ENCODE assay signal across 12 cellular contexts in genomic region chr10:102658802-102659201, GRCh38. TPM values are rescaled to one million over a fixed set of nuclear protein-coding genes. Genes with fewer than 3 reads are reported as not detected.
DNase-seq lines count a peak whose midpoint lies in the region; ATAC-seq and TF ChIP-seq lines count a peak whose summit lies in the region.
"Had no signal": no experiment of that assay in that cellular context is flagged by ENCODE, and none has a peak within 500 bp of the region (broad histone marks: within the 10 kb centered on the region; RNA-seq: fewer than 3 reads in every experiment).

No MANE protein-coding gene starts in this region.

- H3K36me3 ChIP-seq in left lung (peaks cover 0 to 48% of the 10 kb centered on the region in 2 donors), subcutaneous abdominal adipose tissue (ENCODE audit: control insufficient read depth in 5 of 5, insufficient read depth in 5 of 5, low read length in 5 of 5) (peaks cover 0 to 52% (median 48%) of the 10 kb centered on the region in 5 donors)

- H3K27ac ChIP-seq in left lung (peak overlapping the region; percentile 74 to 98), subcutaneous abdominal adipose tissue (ENCODE audit: low read depth, low read length) (peak overlapping the region; percentile 57)

- peaks cover 51% of the 10 kb centered on the region for H3K4me1 Mint-ChIP-seq in activated naive CD4-positive, alpha-beta T cell treated with anti-CD3 and anti-CD28 coated beads, Interleukin-2, amount 10 ng/mL, durations not matched to agents 7 days and 5 days
- peaks cover 10% of the 10 kb centered on the region for H3K4me1 Mint-ChIP-seq in WTC11

- intact Hi-C loops in left lung (cut with DNase I), result no loop called here

- peaks cover 33 to 81% of the 10 kb centered on the region in 2 donors for H3K4me1 ChIP-seq in left lung
- peaks cover 3 to 40% (median 30%) of the 10 kb centered on the region in 5 donors for H3K4me1 ChIP-seq in subcutaneous abdominal adipose tissue (ENCODE audit: control insufficient read depth in 5 of 5, insufficient read depth in 5 of 5, low read length in 5 of 5)

- no peaks in the 10 kb centered on the region for H3K9me3 Mint-ChIP-seq in activated naive CD4-positive, alpha-beta T cell treated with anti-CD3 and anti-CD28 coated beads, Interleukin-2, amount 10 ng/mL, durations not matched to agents 7 days and 5 days
- no peaks in the 10 kb centered on the region for H3K9me3 Mint-ChIP-seq in WTC11

- H3K9ac ChIP-seq in subcutaneous abdominal adipose tissue (ENCODE audit: low read length in 5 of 5), result no peak overlapping the region

- H3K9me3 ChIP-seq in left lung, result no peaks in the 10 kb centered on the region
- no peaks in the 10 kb centered on the region for H3K9me3 ChIP-seq in subcutaneous abdominal adipose tissue (ENCODE audit: control insufficient read depth in 5 of 5, low read length in 5 of 5)

- H3K36me3 Mint-ChIP-seq in activated naive CD4-positive, alpha-beta T cell treated with anti-CD3 and anti-CD28 coated beads, Interleukin-2, amount 10 ng/mL, durations not matched to agents 7 days and 5 days, result peaks cover 34% of the 10 kb centered on the region
- peaks cover 24% of the 10 kb centered on the region for H3K36me3 Mint-ChIP-seq in WTC11

- CTCF ChIA-PET in activated naive CD4-positive, alpha-beta T cell treated with anti-CD3 and anti-CD28 coated beads, Interleukin-2, amount 10 ng/mL, durations not matched to agents 7 days and 5 days (lab: Charles Lee), result interaction anchor here (0.7 to 1.8 kb wide), 3 partner anchors 9 to 15 kb away, joined by 3 to 6 read pairs (median 5); partner anchors contain the start of gene TRIM8
- CTCF ChIA-PET in WTC11 (lab: Charles Lee), result interaction anchor here (0.6 to 3.7 kb wide), 7 partner anchors 8 to 156 kb away, joined by 3 to 16 read pairs (median 4); partner anchors contain the start of genes ACTR1A and TRIM8

- no peak for DNase-seq in activated naive CD4-positive, alpha-beta T cell treated with anti-CD3 and anti-CD28 coated beads, Interleukin-2, amount 10 ng/mL, durations not matched to agents 7 days and 5 days
- DNase-seq in activated naive CD4-positive, alpha-beta T cell treated with anti-CD3 and anti-CD28 coated beads, Interleukin-2, amount 50 U/mL, for 16 hours, result no peak
- DNase-seq in WTC11 (ENCODE audit: low spot score), result no peak
- DNase-seq in left lung, result no peak
- DNase-seq in NCI-H446 (lab: John Stamatoyannopoulos, UW), result no peak
- DNase-seq: GOT3; NCI-H226; stimulated activated CD4-positive, alpha-beta T cell treated with anti-CD3 and anti-CD28 coated beads, Interleukin-15, amount 100 ng/mL, for 24 hours; T1000 had no signal

- H3K4me3 Mint-ChIP-seq in activated naive CD4-positive, alpha-beta T cell treated with anti-CD3 and anti-CD28 coated beads, Interleukin-2, amount 10 ng/mL, durations not matched to agents 7 days and 5 days, result no peak overlapping the region
- no peak overlapping the region for H3K4me3 Mint-ChIP-seq in WTC11

- H3K4me3 ChIP-seq in left lung (no peak overlapping the region), subcutaneous abdominal adipose tissue (ENCODE audit: low read depth in 1 of 5, low read length in 5 of 5) (no peak overlapping the region)

- H3K27me3 ChIP-seq in left lung (no peaks in the 10 kb centered on the region), subcutaneous abdominal adipose tissue (ENCODE audit: control insufficient read depth in 5 of 5, insufficient read depth in 4 of 5, low read length in 5 of 5) (no peaks in the 10 kb centered on the region)

- ATAC-seq in WTC11, result no peak
- no peak for ATAC-seq in left lung
- ATAC-seq in GM21367 (IDR thresholded peaks at IDR 0.05; ENCODE audit: unreplicated experiment), result no peak
- ATAC-seq in GM18502 (IDR thresholded peaks at IDR 0.05; ENCODE audit: poor library complexity, unreplicated experiment), result no peak

- H3K27ac Mint-ChIP-seq in activated naive CD4-positive, alpha-beta T cell treated with anti-CD3 and anti-CD28 coated beads, Interleukin-2, amount 10 ng/mL, durations not matched to agents 7 days and 5 days, result peak overlapping the region; percentile 70
- H3K27ac Mint-ChIP-seq in WTC11, result peak overlapping the region; percentile 65

- no peak for TF ChIP-seq CTCF in WTC11 (IDR thresholded peaks at IDR 0.05)
- no peak for TF ChIP-seq CTCF in left lung (IDR thresholded peaks at IDR 0.05)

- POLR2A ChIA-PET in WTC11 (lab: Charles Lee), result interaction anchor here (0.9 kb wide), 1 partner anchor 57 kb away, joined by 7 read pairs; no protein-coding TSS in a partner anchor

- H3K27me3 Mint-ChIP-seq in activated naive CD4-positive, alpha-beta T cell treated with anti-CD3 and anti-CD28 coated beads, Interleukin-2, amount 10 ng/mL, durations not matched to agents 7 days and 5 days, result no peaks in the 10 kb centered on the region
- no peaks in the 10 kb centered on the region; the same call in 1 of the 2 replicates for H3K27me3 Mint-ChIP-seq in WTC11 (ENCODE audit: low read depth)

TF ChIP-seq in WTC11, 78 proteins besides CTCF, POLR2A, EP300 and RAD21:
- TF ChIP-seq TEAD1 (CRISPR knock-in tag; IDR thresholded peaks at IDR 0.05), result no peak
- no peak for TF ChIP-seq ZBTB43 (CRISPR knock-in tag; IDR thresholded peaks at IDR 0.05)
- no peak for TF ChIP-seq ZSCAN18 (CRISPR knock-in tag; IDR thresholded peaks at IDR 0.05)
- no peak for TF ChIP-seq PREB (CRISPR knock-in tag; IDR thresholded peaks at IDR 0.05; ENCODE audit: borderline replicate concordance)
- TF ChIP-seq CBFB (CRISPR knock-in tag; IDR thresholded peaks at IDR 0.05; ENCODE audit: low read depth), result no peak
- TF ChIP-seq MXD4 (CRISPR knock-in tag; IDR thresholded peaks at IDR 0.05; ENCODE audit: borderline replicate concordance), result no peak
- no peak for TF ChIP-seq NFYB (CRISPR knock-in tag; conservative IDR thresholded peaks at IDR 0.05; ENCODE audit: low read depth)
- no peak for TF ChIP-seq SOX15 (CRISPR knock-in tag; IDR thresholded peaks at IDR 0.05)
- no peak for TF ChIP-seq HMGA2 (CRISPR knock-in tag; IDR thresholded peaks at IDR 0.05)
- no peak for TF ChIP-seq TEAD4 (CRISPR knock-in tag; IDR thresholded peaks at IDR 0.05)
- no peak for TF ChIP-seq CREM (CRISPR knock-in tag; IDR thresholded peaks at IDR 0.05)
- TF ChIP-seq ATF6 (CRISPR knock-in tag; IDR thresholded peaks at IDR 0.05), result no peak
- no peak for TF ChIP-seq PRRX2 (CRISPR knock-in tag; IDR thresholded peaks at IDR 0.05)
- no peak for TF ChIP-seq RORB (CRISPR knock-in tag; IDR thresholded peaks at IDR 0.05)
- no peak for TF ChIP-seq FOXK1 (CRISPR knock-in tag; IDR thresholded peaks at IDR 0.05)
- no peak for TF ChIP-seq TCF7 (CRISPR knock-in tag; IDR thresholded peaks at IDR 0.05; ENCODE audit: low read depth)

RNA-seq across cellular contexts. Expression of gene TRIM8, which starts 14.5 kb away (rescaled TPM):
- 36.3 to 40.3 TPM (median 36.8 TPM) in 3 replicates for total RNA-seq in WTC11 (2021)
- 100 to 1,000 TPM; 123 to 180 TPM for total RNA-seq in left lung

RNA-seq across cellular contexts. Expression of gene ARL3, which starts 55.4 kb away (rescaled TPM):
- 13.3 to 16.1 TPM (median 15.6 TPM) in 3 replicates for total RNA-seq in WTC11 (2021)
- total RNA-seq in left lung, result 10 to 100 TPM; 10.3 to 11.0 TPM

RNA-seq across cellular contexts. Expression of gene SFXN2, which starts 55.6 kb away (rescaled TPM):
- total RNA-seq in WTC11 (2021), result 15.7 to 21.2 TPM (median 15.9 TPM) in 3 replicates
- total RNA-seq in left lung, result 10 to 100 TPM; 17.1 to 21.0 TPM
